In genomic region chr12:6056406-6057211, GRCh38 we compare ENCODE assay signal across 8 cellular contexts.
DNase-seq lines count a peak whose midpoint lies in the region; ATAC-seq, FAIRE-seq and TF ChIP-seq lines count a peak whose summit lies in the region.

No MANE protein-coding gene starts in this region.

- no peaks in the 10 kb centered on the region for H3K36me3 Mint-ChIP-seq in nephron progenitor cell (ENCODE audit: low read depth)

- H3K27ac Mint-ChIP-seq in nephron progenitor cell, result no peak overlapping the region

- H3K4me1 Mint-ChIP-seq in nephron progenitor cell, result peaks cover 38% of the 10 kb centered on the region

- peaks cover 37% of the 10 kb centered on the region for H3K27me3 Mint-ChIP-seq in nephron progenitor cell (ENCODE audit: low read depth, poor library complexity)

- H3K9me3 Mint-ChIP-seq in nephron progenitor cell, result no peaks in the 10 kb centered on the region

- TF ChIP-seq CTCF in D721Med (IDR thresholded peaks at IDR 0.05; ENCODE audit: insufficient read depth, missing control alignments) (peak; percentile 14), nephron progenitor cell (IDR thresholded peaks at IDR 0.05) (no peak)

- no peak for FAIRE-seq in D721Med (lab: Jason Lieb, UNC)

- no peak for ATAC-seq in GM21390 (IDR thresholded peaks at IDR 0.05; ENCODE audit: unreplicated experiment)

- peak overlapping the region; percentile 63 for H3K4me3 Mint-ChIP-seq in nephron progenitor cell

- no peak for DNase-seq in D721Med (ENCODE audit: insufficient read length, low spot score)
- DNase-seq in NCI-H2171 (lab: John Stamatoyannopoulos, UW), result peak; percentile 35
- DNase-seq in cerebellar cortex (ENCODE audit: low spot score), result peak; percentile 43
- DNase-seq in nephron progenitor cell, result peak; percentile 40
- no peak for DNase-seq in C1 segment of cervical spinal cord (lab: John Stamatoyannopoulos, UW)
- DNase-seq in NCI-H510A treated with DMSO at 0.1 percent for 48 hours (lab: John Stamatoyannopoulos, UW), result no peak
- DNase-seq in NCI-H187 (lab: John Stamatoyannopoulos, UW), result no peak

Comparison
In these comparisons a context has a peak if more than half of its experiments do, and no peak if none do; other contexts are left out.
1. DNase-seq: peak in NCI-H2171 (single experiment), cerebellar cortex (single experiment) and nephron progenitor cell (single experiment); none in D721Med (single experiment), C1 segment of cervical spinal cord (0 of 14), NCI-H510A treated with DMSO at 0.1 percent for 48 hours (single experiment) and NCI-H187 (0 of 2).